Comparison of ENCODE assay signal across 9 cellular contexts in the genomic region with DNA sequence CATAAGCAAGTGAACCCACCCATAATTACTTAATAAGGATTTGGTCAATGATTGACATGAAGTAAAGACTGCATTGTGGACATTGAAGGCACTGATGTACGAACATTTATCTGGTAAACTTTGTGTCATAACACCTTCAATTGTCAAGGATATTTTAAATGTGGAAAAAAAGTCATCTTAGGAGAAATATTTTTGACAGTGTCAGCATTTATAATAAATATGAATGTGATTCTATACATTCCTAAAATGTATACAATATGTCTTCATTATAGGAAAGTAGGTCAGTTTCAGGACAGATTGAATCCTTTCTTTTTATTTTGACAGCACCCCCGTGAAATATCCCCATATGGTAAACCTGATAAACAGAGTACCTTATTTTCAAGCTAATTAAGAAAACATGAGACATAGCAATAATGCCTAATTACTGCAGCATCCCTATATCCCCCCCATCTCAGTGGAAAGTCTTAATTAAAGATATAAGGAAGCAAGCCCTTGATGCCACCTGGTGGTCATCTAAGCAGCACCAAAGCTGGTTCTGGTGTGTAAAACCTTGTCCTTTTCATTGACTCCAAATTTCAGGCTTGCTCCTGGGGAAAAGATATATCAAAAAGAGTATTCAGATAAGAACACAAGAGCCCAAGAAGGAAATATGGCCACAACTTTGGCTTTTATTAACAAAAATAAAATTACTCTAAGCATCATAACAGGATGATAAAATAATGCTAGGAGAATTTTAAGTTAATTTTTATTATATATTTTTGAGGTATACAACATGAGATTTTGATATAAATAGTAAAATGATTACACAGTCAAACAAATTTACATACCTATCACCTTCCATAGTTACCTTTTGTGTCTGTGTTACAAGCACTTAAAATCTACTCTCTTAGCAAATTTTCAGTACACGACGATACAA.
A peak's percentile ranks its signal among the peaks of the same experiment; 100 is the strongest.
DNase-seq lines count a peak whose midpoint lies in the region; ATAC-seq and TF ChIP-seq lines count a peak whose summit lies in the region.
"Had no signal": no experiment of that assay in that cellular context is flagged by ENCODE, and none has a peak within 500 bp of the region (broad histone marks: within the 10 kb centered on the region; RNA-seq: fewer than 3 reads in every experiment).

No MANE protein-coding gene starts in this region.

- H3K27me3 Mint-ChIP-seq in activated CD4-positive, alpha-beta T cell treated with anti-CD3 and anti-CD28 coated beads, Interleukin-2, amount 10 ng/mL, durations not matched to agents 7 days and 5 days: no peaks in the 10 kb centered on the region
- no peaks in the 10 kb centered on the region for H3K27me3 Mint-ChIP-seq in activated T-helper 17 cell treated with anti-CD3 and anti-CD28 coated beads, Interleukin-2, amount 50 U/mL, for 72 hours

- no peaks in the 10 kb centered on the region for H3K4me1 ChIP-seq in neuronal stem cell (ENCODE audit: control insufficient read depth in 2 of 2, insufficient read depth in 1 of 2, low read depth in 1 of 2, low read length in 2 of 2)

- no peak overlapping the region for H2BK5ac ChIP-seq in neuronal stem cell (ENCODE audit: low read length)

- no CpG with 5 or more reads among the region's 4 CpGs for WGBS in neuronal stem cell (ENCODE audit: extremely low coverage in 2 of 2, insufficient read length in 2 of 2, insufficient replicate concordance in 1 of 2), 2 donors

- H3K14ac ChIP-seq in neuronal stem cell (ENCODE audit: low read length): no peak overlapping the region

- H3K27ac ChIP-seq in neuronal stem cell (replicated peaks; ENCODE audit: low read length): no peak overlapping the region

- H4K8ac ChIP-seq in neuronal stem cell (ENCODE audit: low read depth, low read length): no peak overlapping the region

- no peaks in the 10 kb centered on the region for H3K9me3 ChIP-seq in neuronal stem cell (replicated peaks in 1 of 2; ENCODE audit: control insufficient read depth in 2 of 2, insufficient read depth in 1 of 2, low read depth in 1 of 2, low read length in 2 of 2)

- H3K27ac Mint-ChIP-seq in activated CD4-positive, alpha-beta T cell treated with anti-CD3 and anti-CD28 coated beads, Interleukin-2, amount 10 ng/mL, durations not matched to agents 7 days and 5 days: no peak overlapping the region
- no peak overlapping the region for H3K27ac Mint-ChIP-seq in activated T-helper 17 cell treated with anti-CD3 and anti-CD28 coated beads, Interleukin-2, amount 50 U/mL, for 72 hours

- no peak for ATAC-seq in activated T-helper 17 cell treated with anti-CD3 and anti-CD28 coated beads, Interleukin-2, amount 50 U/mL, for 72 hours (replicated peaks)
- ATAC-seq in GM19328 (IDR thresholded peaks at IDR 0.05; ENCODE audit: unreplicated experiment): no peak

- no peak overlapping the region for H3K9ac ChIP-seq in neuronal stem cell (ENCODE audit: low read depth, low read length, poor library complexity)

- peak; percentile 43 for TF ChIP-seq CTCF in GM12865 (IDR thresholded peaks at IDR 0.05; ENCODE audit: insufficient read depth, low read depth, low read length, missing control alignments)
- peak; percentile 53 for TF ChIP-seq CTCF in LNCAP (IDR thresholded peaks at IDR 0.05)
- peak; percentile 67 for TF ChIP-seq CTCF in choroid plexus epithelial cell (conservative IDR thresholded peaks at IDR 0.05; ENCODE audit: low read depth, low read length)

- H3K4me3 Mint-ChIP-seq in activated CD4-positive, alpha-beta T cell treated with anti-CD3 and anti-CD28 coated beads, Interleukin-2, amount 10 ng/mL, durations not matched to agents 7 days and 5 days: no peak overlapping the region
- H3K4me3 Mint-ChIP-seq in activated T-helper 17 cell treated with anti-CD3 and anti-CD28 coated beads, Interleukin-2, amount 50 U/mL, for 72 hours: no peak overlapping the region

- no peaks in the 10 kb centered on the region for H3K36me3 Mint-ChIP-seq in activated CD4-positive, alpha-beta T cell treated with anti-CD3 and anti-CD28 coated beads, Interleukin-2, amount 10 ng/mL, durations not matched to agents 7 days and 5 days (ENCODE audit: low read depth)
- H3K36me3 Mint-ChIP-seq in activated T-helper 17 cell treated with anti-CD3 and anti-CD28 coated beads, Interleukin-2, amount 50 U/mL, for 72 hours (ENCODE audit: low read depth): no peaks in the 10 kb centered on the region

- CTCF ChIA-PET in activated CD4-positive, alpha-beta T cell treated with anti-CD3 and anti-CD28 coated beads, Interleukin-2, amount 10 ng/mL, durations not matched to agents 7 days and 5 days (lab: Charles Lee): interaction anchor here (0.6 kb wide), 1 partner anchor 1943 kb away, joined by 3 read pairs; no protein-coding TSS in a partner anchor

- no peak overlapping the region for H2BK12ac ChIP-seq in neuronal stem cell (ENCODE audit: low read length)

- no peak overlapping the region for H3K4me2 ChIP-seq in neuronal stem cell (ENCODE audit: insufficient read depth, low read length, poor library complexity, severe bottlenecking)

- DNase-seq in GM12865 (ENCODE audit: low read depth): peak; percentile 36
- peak; percentile 51 for DNase-seq in choroid plexus epithelial cell (ENCODE audit: low read depth)
- DNase-seq in neuronal stem cell (ENCODE audit: low spot score): peak; percentile 4
- no peak for DNase-seq in activated CD4-positive, alpha-beta T cell treated with anti-CD3 and anti-CD28 coated beads, Interleukin-2, amount 10 ng/mL, durations not matched to agents 7 days and 5 days
- DNase-seq in NCI-H1436 (lab: John Stamatoyannopoulos, UW): no peak
- DNase-seq: stimulated activated CD4-positive, alpha-beta T cell treated with anti-CD3 and anti-CD28 coated beads, Interleukin-4, amount 100 ng/mL, for 1 hour had no signal

- H2BK15ac ChIP-seq in neuronal stem cell (ENCODE audit: low read length): no peak overlapping the region

- H3K4me3 ChIP-seq in GM12865 (ENCODE audit: low read depth, low read length): no peak overlapping the region
- H3K4me3 ChIP-seq in choroid plexus epithelial cell (ENCODE audit: low read depth, low read length): no peak overlapping the region
- H3K4me3 ChIP-seq in neuronal stem cell (ENCODE audit: low read length in 2 of 2): no peak overlapping the region

- H4K91ac ChIP-seq in neuronal stem cell (ENCODE audit: low read depth, low read length, poor library complexity): no peak overlapping the region

- H3K79me1 ChIP-seq in neuronal stem cell (ENCODE audit: low read depth, low read length): no peaks in the 10 kb centered on the region

- H3K23ac ChIP-seq in neuronal stem cell (ENCODE audit: low read depth, low read length, poor library complexity): no peak overlapping the region

- no peak overlapping the region for H3K18ac ChIP-seq in neuronal stem cell (ENCODE audit: low read length)

- H3K27me3 ChIP-seq in neuronal stem cell (ENCODE audit: control insufficient read depth in 3 of 3, insufficient read depth in 3 of 3, low read depth in 1 of 3, low read length in 3 of 3): no peaks in the 10 kb centered on the region

- POLR2A ChIA-PET in activated CD4-positive, alpha-beta T cell treated with anti-CD3 and anti-CD28 coated beads, Interleukin-2, amount 10 ng/mL, durations not matched to agents 7 days and 5 days (lab: Charles Lee): no interaction called here

- no peaks in the 10 kb centered on the region for H3K9me3 Mint-ChIP-seq in activated CD4-positive, alpha-beta T cell treated with anti-CD3 and anti-CD28 coated beads, Interleukin-2, amount 10 ng/mL, durations not matched to agents 7 days and 5 days
- H3K9me3 Mint-ChIP-seq in activated T-helper 17 cell treated with anti-CD3 and anti-CD28 coated beads, Interleukin-2, amount 50 U/mL, for 72 hours: no peaks in the 10 kb centered on the region

- no peak overlapping the region for H2BK120ac ChIP-seq in neuronal stem cell (ENCODE audit: low read depth, low read length)

- no peaks in the 10 kb centered on the region for H3K4me1 Mint-ChIP-seq in activated CD4-positive, alpha-beta T cell treated with anti-CD3 and anti-CD28 coated beads, Interleukin-2, amount 10 ng/mL, durations not matched to agents 7 days and 5 days
- no peaks in the 10 kb centered on the region for H3K4me1 Mint-ChIP-seq in activated T-helper 17 cell treated with anti-CD3 and anti-CD28 coated beads, Interleukin-2, amount 50 U/mL, for 72 hours

- no peaks in the 10 kb centered on the region for H3K36me3 ChIP-seq in neuronal stem cell (replicated peaks in 1 of 2; ENCODE audit: control insufficient read depth in 2 of 2, insufficient read depth in 2 of 2, low read length in 2 of 2)

- no peak overlapping the region for H2AK5ac ChIP-seq in neuronal stem cell (ENCODE audit: low read depth, low read length)

- H3K4ac ChIP-seq in neuronal stem cell (ENCODE audit: low read length): no peak overlapping the region

- H2AFZ ChIP-seq in neuronal stem cell (ENCODE audit: low read length): no peak overlapping the region

Comparison
In these comparisons a context has a peak if more than half of its experiments do, and no peak if none do; other contexts are left out.
1. DNase-seq: peak in GM12865 (single experiment), choroid plexus epithelial cell (single experiment) and neuronal stem cell (single experiment); none in activated CD4-positive, alpha-beta T cell treated with anti-CD3 and anti-CD28 coated beads, Interleukin-2, amount 10 ng/mL, durations not matched to agents 7 days and 5 days (single experiment) and NCI-H1436 (single experiment).
2. Peak in every context shown above with its lines, with median percentiles within 50 percentile points of each other: CTCF ChIP-seq.